In genomic region chr10:88244781-88245350, GRCh38 we compare ENCODE assay signal across 1 cellular context.
TF ChIP-seq lines count a peak whose summit lies in the region.

No MANE protein-coding gene starts in this region.

TF ChIP-seq in GM23338, 12 proteins besides CTCF, POLR2A, EP300 and RAD21 (continued from another document):
- TF ChIP-seq ZNF462 (CRISPR knock-in tag; IDR thresholded peaks at IDR 0.05) (no peak), ETS1 (IDR thresholded peaks at IDR 0.05) (no peak), ZNF114 (CRISPR knock-in tag; IDR thresholded peaks at IDR 0.05) (no peak)
TF ChIP-seq in GM23338: peak in this region for 0.
